In genomic region chr3:53772562-53773329, GRCh38 we compare ENCODE assay signal across 15 cellular contexts.
DNase-seq lines count a peak whose midpoint lies in the region; ATAC-seq, FAIRE-seq and TF ChIP-seq lines count a peak whose summit lies in the region.
"Had no signal": no experiment of that assay in that cellular context is flagged by ENCODE, and none has a peak within 500 bp of the region (broad histone marks: within the 10 kb centered on the region; RNA-seq: fewer than 3 reads in every experiment).

No MANE protein-coding gene starts in this region.

- H3K4me3 Mint-ChIP-seq in brain: no peak overlapping the region
- H3K4me3 Mint-ChIP-seq in stimulated activated naive B cell treated with anti-CD40 and anti-IgM and Interleukin-4, amounts not matched to agents 10 μg/mL and 1 μg/mL and 100 μg/mL, for 72 hours: peak overlapping the region; percentile 68 to 73
- no peak overlapping the region for H3K4me3 Mint-ChIP-seq in naive thymus-derived CD4-positive, alpha-beta T cell
- H3K4me3 Mint-ChIP-seq: activated CD8-positive, alpha-beta T cell treated with anti-CD3 and anti-CD28 coated beads for 36 hours had no signal

- no peaks in the 10 kb centered on the region for H3K36me3 ChIP-seq in naive thymus-derived CD4-positive, alpha-beta T cell (ENCODE audit: control insufficient read depth in 2 of 3, insufficient read depth in 3 of 3, low read length in 3 of 3)
- H3K36me3 ChIP-seq: neutrophil had no signal

- no peak for ATAC-seq in stimulated activated naive B cell treated with anti-CD40 and anti-IgM and Interleukin-4, amounts not matched to agents 10 μg/mL and 1 μg/mL and 100 μg/mL, for 72 hours (replicated peaks)
- no peak for ATAC-seq in naive thymus-derived CD4-positive, alpha-beta T cell
- ATAC-seq in stimulated activated naive CD8-positive, alpha-beta T cell treated with anti-CD3 and anti-CD28 coated beads, Interleukin-15, Interleukin-2, amounts not matched to agents 100 U/mL and 50 U/mL, for 24 hours: no peak
- ATAC-seq: activated CD8-positive, alpha-beta T cell treated with anti-CD3 and anti-CD28 coated beads for 36 hours had no signal

- no peaks in the 10 kb centered on the region for H3K9me3 ChIP-seq in naive thymus-derived CD4-positive, alpha-beta T cell (ENCODE audit: control insufficient read depth in 2 of 3, low read length in 3 of 3)
- H3K9me3 ChIP-seq: neutrophil had no signal

- no peaks in the 10 kb centered on the region for H3K4me1 ChIP-seq in naive thymus-derived CD4-positive, alpha-beta T cell (ENCODE audit: control insufficient read depth in 2 of 2, insufficient read depth in 2 of 2, low read length in 2 of 2)

- POLR2A ChIA-PET in naive thymus-derived CD4-positive, alpha-beta T cell (lab: Charles Lee): no interaction called here

- no peaks in the 10 kb centered on the region for H3K27me3 ChIP-seq in naive thymus-derived CD4-positive, alpha-beta T cell (ENCODE audit: control insufficient read depth in 2 of 2, insufficient read depth in 2 of 2, low read length in 2 of 2)

- H3K27me3 Mint-ChIP-seq in brain: peaks cover 5% of the 10 kb centered on the region
- peaks cover 6 to 7% of the 10 kb centered on the region in 2 donors for H3K27me3 Mint-ChIP-seq in stimulated activated naive B cell treated with anti-CD40 and anti-IgM and Interleukin-4, amounts not matched to agents 10 μg/mL and 1 μg/mL and 100 μg/mL, for 72 hours
- peaks cover 8 to 30% (median 18%) of the 10 kb centered on the region in 5 donors for H3K27me3 Mint-ChIP-seq in naive thymus-derived CD4-positive, alpha-beta T cell

- FAIRE-seq in GM19239 (lab: Jason Lieb, UNC): peak; percentile 68
- FAIRE-seq: frontal cortex had no signal

- DNase-seq in GM19239 (ENCODE audit: insufficient read length, low spot score) (no peak), foreskin melanocyte (peak; percentile 24), OCI-M1 (lab: John Stamatoyannopoulos, UW) (no peak)
- DNase-seq in stimulated activated naive B cell treated with anti-CD40 and anti-IgM and Interleukin-4, amounts not matched to agents 10 μg/mL and 1 μg/mL and 100 μg/mL, for 72 hours: no peak
- no peak for DNase-seq in naive thymus-derived CD4-positive, alpha-beta T cell
- no peak for DNase-seq in stimulated activated naive CD8-positive, alpha-beta T cell treated with anti-CD3 and anti-CD28 coated beads, Interleukin-15, Interleukin-2, amounts not matched to agents 100 U/mL and 50 U/mL, for 24 hours
- DNase-seq: activated CD8-positive, alpha-beta T cell treated with anti-CD3 and anti-CD28 coated beads for 36 hours; Kasumi-1; NCI-H1436; NCI-H510A treated with DMSO at 0.1 percent for 48 hours; stimulated activated CD4-positive, alpha-beta T cell treated with anti-CD3 and anti-CD28 coated beads, Interleukin-4, amount 100 ng/mL, for 24 hours had no signal

- H3K9me3 Mint-ChIP-seq in brain: peaks cover 0 to 3% (median 0%) of the 10 kb centered on the region in 5 experiments
- peaks cover 0 to 5% of the 10 kb centered on the region in 2 donors for H3K9me3 Mint-ChIP-seq in stimulated activated naive B cell treated with anti-CD40 and anti-IgM and Interleukin-4, amounts not matched to agents 10 μg/mL and 1 μg/mL and 100 μg/mL, for 72 hours
- H3K9me3 Mint-ChIP-seq in naive thymus-derived CD4-positive, alpha-beta T cell: peaks cover 0 to 3% (median 0%) of the 10 kb centered on the region in 11 donors
- H3K9me3 Mint-ChIP-seq: activated CD8-positive, alpha-beta T cell treated with anti-CD3 and anti-CD28 coated beads for 36 hours had no signal

- no peak overlapping the region for H3K27ac ChIP-seq in naive thymus-derived CD4-positive, alpha-beta T cell (ENCODE audit: low read depth, low read length)
- H3K27ac ChIP-seq: neutrophil had no signal

- no peaks in the 10 kb centered on the region for H3K36me3 Mint-ChIP-seq in brain
- H3K36me3 Mint-ChIP-seq in stimulated activated naive B cell treated with anti-CD40 and anti-IgM and Interleukin-4, amounts not matched to agents 10 μg/mL and 1 μg/mL and 100 μg/mL, for 72 hours: peaks cover 14 to 37% of the 10 kb centered on the region in 2 donors
- no peaks in the 10 kb centered on the region for H3K36me3 Mint-ChIP-seq in naive thymus-derived CD4-positive, alpha-beta T cell

- intact Hi-C loops in naive thymus-derived CD4-positive, alpha-beta T cell (cut with micrococcal nuclease): no loop called here

- no peak overlapping the region for H3K4me3 ChIP-seq in naive thymus-derived CD4-positive, alpha-beta T cell (ENCODE audit: low read length)
- H3K4me3 ChIP-seq: lung had no signal

- CTCF ChIA-PET in naive thymus-derived CD4-positive, alpha-beta T cell (lab: Charles Lee): no interaction called here

- H3K4me1 Mint-ChIP-seq in brain: peaks cover 21% of the 10 kb centered on the region
- peaks cover 68 to 81% of the 10 kb centered on the region in 2 donors for H3K4me1 Mint-ChIP-seq in stimulated activated naive B cell treated with anti-CD40 and anti-IgM and Interleukin-4, amounts not matched to agents 10 μg/mL and 1 μg/mL and 100 μg/mL, for 72 hours
- H3K4me1 Mint-ChIP-seq in naive thymus-derived CD4-positive, alpha-beta T cell: peaks cover 0 to 5% (median 0%) of the 10 kb centered on the region in 7 donors

- H3K27ac Mint-ChIP-seq in brain: peak overlapping the region in 4 of 5 experiments; percentile 6 to 83 (median 41)
- peak overlapping the region; percentile 84 for H3K27ac Mint-ChIP-seq in stimulated activated naive B cell treated with anti-CD40 and anti-IgM and Interleukin-4, amounts not matched to agents 10 μg/mL and 1 μg/mL and 100 μg/mL, for 72 hours
- no peak overlapping the region for H3K27ac Mint-ChIP-seq in naive thymus-derived CD4-positive, alpha-beta T cell
- H3K27ac Mint-ChIP-seq: activated CD8-positive, alpha-beta T cell treated with anti-CD3 and anti-CD28 coated beads for 36 hours had no signal

- TF ChIP-seq CTCF in brain (conservative IDR thresholded peaks at IDR 0.05): no peak

Comparison
In these comparisons a context has a peak if more than half of its experiments do, and no peak if none do; other contexts are left out.
1. H3K27ac Mint-ChIP-seq: peak in brain (4 of 5) and stimulated activated naive B cell treated with anti-CD40 and anti-IgM and Interleukin-4, amounts not matched to agents 10 μg/mL and 1 μg/mL and 100 μg/mL, for 72 hours (single experiment); none in naive thymus-derived CD4-positive, alpha-beta T cell (0 of 9).
2. H3K4me3 Mint-ChIP-seq: peak in stimulated activated naive B cell treated with anti-CD40 and anti-IgM and Interleukin-4, amounts not matched to agents 10 μg/mL and 1 μg/mL and 100 μg/mL, for 72 hours (2 of 2); none in brain (0 of 5) and naive thymus-derived CD4-positive, alpha-beta T cell (0 of 10).